ENCODE assay signal across 8 cellular contexts in the genomic region with DNA sequence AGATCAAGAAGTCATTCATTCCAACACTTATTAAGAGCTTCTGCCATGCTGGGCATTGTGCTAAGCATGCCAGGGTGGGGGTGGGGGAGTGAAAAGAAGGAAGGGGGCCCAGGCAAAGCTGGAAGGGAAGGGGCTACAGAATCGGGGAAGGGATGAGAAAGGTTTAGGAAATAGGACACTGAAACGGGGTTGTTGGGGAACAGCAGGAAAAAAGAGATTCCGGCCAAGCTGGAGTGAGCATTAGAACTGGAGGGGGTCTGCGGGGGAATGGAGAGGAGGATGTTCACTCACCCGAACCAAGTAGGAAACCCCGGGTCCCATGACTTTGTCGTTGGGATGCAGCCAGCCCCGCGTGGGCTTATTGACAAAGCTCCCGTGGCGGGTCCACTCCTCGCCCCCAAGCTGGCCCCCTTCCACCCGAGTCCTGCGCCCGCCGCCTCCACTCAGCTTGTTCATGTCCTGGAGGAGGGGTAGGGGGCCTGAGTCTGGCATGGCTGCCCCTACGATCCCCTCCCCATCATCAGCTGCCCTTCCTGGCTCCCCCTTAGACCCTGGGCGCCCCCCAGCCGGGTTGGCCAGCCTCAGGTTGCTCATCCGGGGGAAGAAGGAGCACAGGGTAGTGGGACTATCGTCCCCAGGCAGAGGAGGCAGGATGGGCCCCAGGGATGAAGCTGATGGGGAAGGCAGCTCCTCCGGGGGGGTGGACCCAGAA. TPM values are rescaled to one million over a fixed set of nuclear protein-coding genes. Genes with fewer than 3 reads are reported as not detected.
A peak's percentile ranks its signal among the peaks of the same experiment; 100 is the strongest.
DNase-seq lines count a peak whose midpoint lies in the region; ATAC-seq and TF ChIP-seq lines count a peak whose summit lies in the region.

No MANE protein-coding gene starts in this region.

- TF ChIP-seq POLR2A in esophagus squamous epithelium (IDR thresholded peaks at IDR 0.05): no peak
- no peak for TF ChIP-seq POLR2A in ovary (IDR thresholded peaks at IDR 0.05)

- no peak overlapping the region for H3K4me3 Mint-ChIP-seq in CD14-positive monocyte

- no peaks in the 10 kb centered on the region for H3K27me3 ChIP-seq in RWPE2 (ENCODE audit: insufficient read depth, poor library complexity, severe bottlenecking)
- no peaks in the 10 kb centered on the region for H3K27me3 ChIP-seq in esophagus squamous epithelium
- H3K27me3 ChIP-seq in ovary: no peaks in the 10 kb centered on the region

- no peak for DNase-seq in CD14-positive monocyte (ENCODE audit: low spot score)
- DNase-seq in RWPE2 (ENCODE audit: low spot score): no peak
- DNase-seq in esophagus squamous epithelium (lab: John Stamatoyannopoulos, UW): no peak
- peak; percentile 60 to 82 (median 75) for DNase-seq in ovary
- no peak for DNase-seq in GM03348 (ENCODE audit: low spot score)
- DNase-seq in NCI-H1092 treated with DMSO at 0.1 percent for 48 hours (lab: John Stamatoyannopoulos, UW): no peak
- no peak for DNase-seq in Ammon's horn (ENCODE audit: low spot score)

- peaks cover 46% of the 10 kb centered on the region for H3K36me3 ChIP-seq in RWPE2 (ENCODE audit: low read depth)
- H3K36me3 ChIP-seq in esophagus squamous epithelium: peaks cover 7 to 52% (median 29%) of the 10 kb centered on the region in 3 donors
- no peaks in the 10 kb centered on the region for H3K36me3 ChIP-seq in ovary

- TF ChIP-seq CTCF in CD14-positive monocyte (IDR thresholded peaks at IDR 0.05) (no peak), RWPE2 (IDR thresholded peaks at IDR 0.05; ENCODE audit: poor library complexity, severe bottlenecking) (no peak), esophagus squamous epithelium (IDR thresholded peaks at IDR 0.05) (no peak), ovary (IDR thresholded peaks at IDR 0.05) (no peak)

- H3K4me3 ChIP-seq in RWPE2 (ENCODE audit: severe bottlenecking): peak overlapping the region; percentile 57
- H3K4me3 ChIP-seq in esophagus squamous epithelium: peak overlapping the region; percentile 22 to 79 (median 44)
- H3K4me3 ChIP-seq in ovary: peak overlapping the region; percentile 52

- H3K9me3 ChIP-seq in RWPE2 (ENCODE audit: severe bottlenecking) (no peaks in the 10 kb centered on the region), esophagus squamous epithelium (no peaks in the 10 kb centered on the region), ovary (no peaks in the 10 kb centered on the region)

- 13 to 27% methylated on average over 11 to 17 of the region's 22 CpGs for WGBS in esophagus squamous epithelium, 2 donors
- WGBS in ovary, 3 donors: 3 to 13% (median 7%) methylated on average over 22 of the region's 22 CpGs

- no peak for TF ChIP-seq EP300 in ovary (IDR thresholded peaks at IDR 0.05)

- H3K36me3 Mint-ChIP-seq in CD14-positive monocyte: peaks cover 53 to 64% of the 10 kb centered on the region in 2 donors

- no peaks in the 10 kb centered on the region for H3K9me3 Mint-ChIP-seq in CD14-positive monocyte

- H3K4me1 ChIP-seq in RWPE2 (ENCODE audit: insufficient read depth, poor library complexity, severe bottlenecking): peaks cover 33% of the 10 kb centered on the region
- peaks cover 47 to 75% (median 54%) of the 10 kb centered on the region in 3 donors for H3K4me1 ChIP-seq in esophagus squamous epithelium
- peaks cover 12% of the 10 kb centered on the region for H3K4me1 ChIP-seq in ovary (ENCODE audit: insufficient read depth)

- ATAC-seq in RWPE2 (ENCODE audit: low read depth): no peak
- ATAC-seq in HG02852 (IDR thresholded peaks at IDR 0.05; ENCODE audit: unreplicated experiment): no peak

- H3K27ac ChIP-seq in RWPE2 (ENCODE audit: poor library complexity, severe bottlenecking) (peak overlapping the region; percentile 99), esophagus squamous epithelium (peak overlapping the region; percentile 96 to 99 (median 98)), ovary (peak overlapping the region; percentile 87 to 98)

- peaks cover 34% of the 10 kb centered on the region for H3K4me1 Mint-ChIP-seq in CD14-positive monocyte

- intact Hi-C loops in CD14-positive monocyte (cut with micrococcal nuclease) (loop anchor here (2.0 to 5.0 kb wide), 4 partner anchors 37 to 92 kb away; partner anchors contain the start of gene EFNA4 (in 1 of the 2)), esophagus squamous epithelium (cut with DNase I) (loop anchor here (10.0 kb wide), 1 partner anchor 95 kb away; the partner anchor contains the start of gene EFNA4), ovary (cut with DNase I) (loop anchor here in 1 of 4 donors (5.0 kb wide), 1 partner anchor 82 kb away; the partner anchor contains the start of gene ADAM15)

- peaks cover 0 to 5% (median 0%) of the 10 kb centered on the region in 3 donors for H3K27me3 Mint-ChIP-seq in CD14-positive monocyte (ENCODE audit: low read depth in 3 of 3)

- peak overlapping the region in 6 of 7 donors; percentile 8 to 79 (median 58) for H3K27ac Mint-ChIP-seq in CD14-positive monocyte

RNA-seq across cellular contexts. Expression of gene SHC1, which starts 0.7 kb away (rescaled TPM):
- polyA plus RNA-seq in CD14-positive monocyte (10 to 100 TPM; 26.7 to 31.5 TPM), ovary (100 to 1,000 TPM in 1 of 2 donors, 10 to 100 TPM in 1; 56.8 to 161 TPM)
- total RNA-seq in esophagus squamous epithelium (10 to 100 TPM; 37.6 to 80.9 (median 65.8) TPM), ovary (100 to 1,000 TPM in 1 of 7 donors, 10 to 100 TPM in 6; 36.8 to 183 (median 80.0) TPM)

RNA-seq across cellular contexts. Expression of gene CKS1B, which starts 4.6 kb away (rescaled TPM):
- 10 to 100 TPM; 18.0 to 22.6 TPM for polyA plus RNA-seq in CD14-positive monocyte
- 10 to 100 TPM; 34.9 to 72.8 (median 55.3) TPM for total RNA-seq in esophagus squamous epithelium
- total RNA-seq in ovary: 10 to 100 TPM; 12.2 to 29.9 (median 24.8) TPM
- polyA plus RNA-seq in ovary: 10 to 100 TPM; 41.7 to 55.8 TPM

RNA-seq across cellular contexts. Expression of gene PYGO2, which starts 8.3 kb away (rescaled TPM):
- 10 to 100 TPM in 1 of 2 donors, 1 to 10 TPM in 1; 8.2 to 12.0 TPM for polyA plus RNA-seq in CD14-positive monocyte
- 10 to 100 TPM; 14.4 to 18.8 (median 17.5) TPM for total RNA-seq in esophagus squamous epithelium
- total RNA-seq in ovary: 10 to 100 TPM; 17.2 to 53.0 (median 42.5) TPM
- 10 to 100 TPM; 25.0 to 28.8 TPM for polyA plus RNA-seq in ovary

RNA-seq across cellular contexts. Expression of gene FLAD1, which starts 13.2 kb away (rescaled TPM):
- polyA plus RNA-seq in CD14-positive monocyte (10 to 100 TPM; 31.5 to 35.1 TPM), ovary (10 to 100 TPM; 14.2 to 16.4 TPM)
- total RNA-seq in esophagus squamous epithelium (10 to 100 TPM; 21.5 to 30.9 (median 29.5) TPM), ovary (10 to 100 TPM; 11.1 to 30.0 (median 19.9) TPM)

RNA-seq across cellular contexts. Expression of gene PBXIP1, which starts 14.0 kb away (rescaled TPM):
- polyA plus RNA-seq in CD14-positive monocyte: 10 to 100 TPM; 23.1 to 24.0 TPM
- total RNA-seq in esophagus squamous epithelium: 10 to 100 TPM; 11.1 to 51.1 (median 29.3) TPM
- total RNA-seq in ovary: 100 to 1,000 TPM in 6 of 7 donors, 10 to 100 TPM in 1; 78.7 to 170 (median 120) TPM
- 100 to 1,000 TPM; 105 to 151 TPM for polyA plus RNA-seq in ovary

Comparison
In these comparisons a context has a peak if more than half of its experiments do, and no peak if none do; other contexts are left out.
1. DNase-seq: peak in ovary (5 of 5); none in CD14-positive monocyte (single experiment), RWPE2 (single experiment), esophagus squamous epithelium (single experiment), GM03348 (single experiment), NCI-H1092 treated with DMSO at 0.1 percent for 48 hours (single experiment) and Ammon's horn (single experiment).
2. Peak in every context shown above with its lines, with median percentiles within 50 percentile points of each other: H3K27ac ChIP-seq and H3K4me3 ChIP-seq.